18 cellular contexts compared by ENCODE assay signal in the genomic region with DNA sequence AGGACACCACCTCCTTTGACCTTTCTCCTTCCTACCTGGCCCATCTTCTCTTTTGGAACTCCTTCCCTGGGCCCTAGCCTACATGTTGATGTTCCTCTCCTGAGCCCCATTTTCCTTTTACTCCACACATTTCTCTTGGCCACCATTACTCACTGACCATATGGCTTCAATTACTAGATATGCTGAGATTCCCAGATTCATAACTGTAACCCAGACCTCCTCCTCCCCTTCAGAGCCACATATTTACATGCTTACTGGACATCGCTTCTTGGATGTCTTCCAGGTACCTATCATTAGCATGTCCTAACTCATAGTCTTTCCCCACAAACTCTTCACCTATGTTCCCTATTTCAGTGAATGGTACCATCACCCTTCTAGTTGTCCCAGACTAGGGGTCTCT. TPM values are rescaled to one million over a fixed set of nuclear protein-coding genes. Genes with fewer than 3 reads are reported as not detected.
DNase-seq lines count a peak whose midpoint lies in the region; ATAC-seq and TF ChIP-seq lines count a peak whose summit lies in the region.
"Had no signal": no experiment of that assay in that cellular context is flagged by ENCODE, and none has a peak within 500 bp of the region (broad histone marks: within the 10 kb centered on the region; RNA-seq: fewer than 3 reads in every experiment).

No MANE protein-coding gene starts in this region.

- H3K9me3 ChIP-seq in testis = no peaks in the 10 kb centered on the region

- no peak for TF ChIP-seq POLR2A in testis (IDR thresholded peaks at IDR 0.05)

- H3K27ac ChIP-seq in brain microvascular endothelial cell (peak overlapping the region; percentile 80), testis (no peak overlapping the region)
- H3K27ac ChIP-seq: HL-60, neutrophil had no signal

- WGBS in testis, 2 donors = 75 to 83% methylated on average over 1 of the region's 1 CpG

- intact Hi-C loops in testis (cut with DNase I; ENCODE audit: low total_unique reads) = no loop called here

- H3K4me3 ChIP-seq in brain microvascular endothelial cell (ENCODE audit: low read depth, low read length) (no peak overlapping the region), testis (no peak overlapping the region)

- no peak for ATAC-seq in GM18858 (IDR thresholded peaks at IDR 0.05; ENCODE audit: unreplicated experiment)

- in situ Hi-C loops in brain microvascular endothelial cell (cut with HindIII; ENCODE audit: low pct_ligation_motif_present, low sequenced_read_pairs) = no loop called here

- H3K4me1 ChIP-seq in testis = no peaks in the 10 kb centered on the region

- DNase-seq in AG08396 (ENCODE audit: low spot score) (peak; percentile 70), HT1080 (ENCODE audit: low read depth) (peak; percentile 56), brain microvascular endothelial cell (peak; percentile 88), hepatic stellate cell (ENCODE audit: low spot score) (peak; percentile 74), testis (no peak), MV-4-11 (lab: John Stamatoyannopoulos, UW) (no peak), NCI-H510A treated with DMSO at 0.1 percent for 48 hours (lab: John Stamatoyannopoulos, UW) (no peak)
- DNase-seq: AML-193, dermis blood vessel endothelial cell, DMS 273 treated with DMSO at 0.1 percent for 48 hours, mesendoderm, NCI-H1930, NCI-H748 treated with DMSO at 0.1 percent for 48 hours, RPMI8226, T-helper 2 cell had no signal

- H3K36me3 ChIP-seq in brain microvascular endothelial cell (replicated peaks) (no peaks in the 10 kb centered on the region), testis (ENCODE audit: low read depth, missing control alignments) (no peaks in the 10 kb centered on the region)
- H3K36me3 ChIP-seq: neutrophil had no signal

- H3K27me3 ChIP-seq in brain microvascular endothelial cell (replicated peaks) = no peaks in the 10 kb centered on the region
- H3K27me3 ChIP-seq in testis = no peaks in the 10 kb centered on the region
- H3K27me3 ChIP-seq: neutrophil had no signal

- TF ChIP-seq CTCF in brain microvascular endothelial cell (IDR thresholded peaks at IDR 0.05; ENCODE audit: low read depth, low read length, missing control alignments) (no peak), testis (IDR thresholded peaks at IDR 0.05) (no peak)

RNA-seq across cellular contexts. Expression of a gene that starts 24.4 kb away (rescaled TPM):
- total RNA-seq in HT1080 (2014; rRNA removed; shearing (Covaris generic)) = 13.3 and 16.5 TPM in 2 replicates
- polyA plus RNA-seq in HT1080 (2015; cell fraction: cytosol; rRNA removed) = 8.1 and 8.7 TPM in 2 replicates
- 12.9 and 14.2 TPM in 2 replicates for polyA plus RNA-seq in HT1080 (2015; cell fraction: nucleus; rRNA removed)
- 10 to 100 TPM in 1 of 2 donors, 1 to 10 TPM in 1; 9.1 to 20.6 TPM for total RNA-seq in testis
- 13.9 TPM for polyA plus RNA-seq in testis (ENCODE audit: insufficient read depth, low read depth, low replicate concordance)

Comparison
In these comparisons a context has a peak if more than half of its experiments do, and no peak if none do; other contexts are left out.
1. DNase-seq: peak in AG08396 (single experiment), HT1080 (single experiment), brain microvascular endothelial cell (single experiment) and hepatic stellate cell (single experiment); none in testis (single experiment), MV-4-11 (single experiment) and NCI-H510A treated with DMSO at 0.1 percent for 48 hours (single experiment).